Comparison of ENCODE assay signal across 13 cellular contexts in the genomic region with DNA sequence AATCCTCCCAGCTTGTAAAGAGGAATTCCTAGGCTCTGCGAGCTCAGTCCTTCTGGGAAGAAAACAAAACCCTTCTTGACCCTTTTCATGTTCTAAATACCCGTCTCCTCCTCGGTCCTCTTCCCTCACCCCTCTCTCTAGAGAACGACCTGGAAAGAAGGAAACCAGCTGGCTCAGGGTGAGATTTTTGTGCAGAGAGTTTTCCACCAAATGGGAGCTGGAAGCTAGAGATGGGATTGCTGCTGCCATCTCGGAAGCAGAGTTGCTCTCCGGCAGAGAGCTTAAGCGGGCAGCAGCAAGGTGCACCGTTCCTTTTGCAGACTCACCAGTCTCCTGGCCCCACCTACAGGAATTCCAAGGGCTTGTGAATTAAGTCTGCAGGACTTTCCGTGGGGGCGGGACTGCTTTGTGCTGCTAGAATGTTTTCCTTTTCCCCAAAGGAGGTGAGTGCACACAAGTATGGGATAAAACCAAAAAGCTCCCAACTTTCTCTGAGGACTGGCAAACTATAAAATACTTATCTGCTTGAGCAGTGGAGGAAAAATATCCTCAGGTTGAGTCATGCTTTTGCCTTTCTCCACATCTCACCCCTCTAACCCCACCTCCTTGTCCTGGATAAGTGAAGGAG. TPM values are rescaled to one million over a fixed set of nuclear protein-coding genes. Genes with fewer than 3 reads are reported as not detected.
DNase-seq lines count a peak whose midpoint lies in the region; ATAC-seq and TF ChIP-seq lines count a peak whose summit lies in the region.
"Had no signal": no experiment of that assay in that cellular context is flagged by ENCODE, and none has a peak within 500 bp of the region (broad histone marks: within the 10 kb centered on the region; RNA-seq: fewer than 3 reads in every experiment).

No MANE protein-coding gene starts in this region.

- H3K27me3 ChIP-seq in foreskin keratinocyte: no peaks in the 10 kb centered on the region

- peaks cover 40% of the 10 kb centered on the region for H3K4me1 ChIP-seq in foreskin keratinocyte

- no peaks in the 10 kb centered on the region for H3K36me3 Mint-ChIP-seq in mesothelial cell of epicardium
- H3K36me3 Mint-ChIP-seq: activated naive CD8-positive, alpha-beta T cell treated with anti-CD3 and anti-CD28 coated beads, Interleukin-2, amount 10 ng/mL, durations not matched to agents 7 days and 5 days had no signal

- H3K27me3 Mint-ChIP-seq in mesothelial cell of epicardium (ENCODE audit: low read depth): no peaks in the 10 kb centered on the region
- H3K27me3 Mint-ChIP-seq: activated naive CD8-positive, alpha-beta T cell treated with anti-CD3 and anti-CD28 coated beads, Interleukin-2, amount 10 ng/mL, durations not matched to agents 7 days and 5 days; stimulated activated naive CD8-positive, alpha-beta T cell treated with anti-CD3 and anti-CD28 coated beads, Interleukin-15, Interleukin-2, amounts not matched to agents 100 ng/mL and 50 ng/mL, for 24 hours had no signal

- ATAC-seq in Right ventricle myocardium inferior (peak; percentile 48), foreskin keratinocyte (peak; percentile 77)

- H3K9me3 Mint-ChIP-seq in mesothelial cell of epicardium: no peaks in the 10 kb centered on the region
- H3K9me3 Mint-ChIP-seq: activated naive CD8-positive, alpha-beta T cell treated with anti-CD3 and anti-CD28 coated beads, Interleukin-2, amount 10 ng/mL, durations not matched to agents 7 days and 5 days; stimulated activated naive CD8-positive, alpha-beta T cell treated with anti-CD3 and anti-CD28 coated beads, Interleukin-15, Interleukin-2, amounts not matched to agents 100 ng/mL and 50 ng/mL, for 24 hours had no signal

- peak overlapping the region; percentile 58 for H3K27ac Mint-ChIP-seq in mesothelial cell of epicardium
- H3K27ac Mint-ChIP-seq: stimulated activated naive CD8-positive, alpha-beta T cell treated with anti-CD3 and anti-CD28 coated beads, Interleukin-15, Interleukin-2, amounts not matched to agents 100 ng/mL and 50 ng/mL, for 24 hours had no signal

- H3K27ac ChIP-seq in foreskin keratinocyte: peak overlapping the region; percentile 64
- H3K27ac ChIP-seq: PC-9 had no signal

- no peak for DNase-seq in Right ventricle myocardium inferior (ENCODE audit: missing footprints)
- no peak for DNase-seq in cardiac septum (ENCODE audit: low spot score)
- DNase-seq in foreskin keratinocyte: peak in 1 of 2 donors; percentile 89
- DNase-seq in mesothelial cell of epicardium (ENCODE audit: low spot score in 2 of 2, unreplicated experiment in 2 of 2): peak; percentile 21 to 54
- no peak for DNase-seq in GM13977 (ENCODE audit: low spot score)
- no peak for DNase-seq in stimulated activated CD4-positive, alpha-beta T cell treated with anti-CD3 and anti-CD28 coated beads, Interleukin-1b, Interleukin-23, amount 100 ng/mL, for 48 hours
- DNase-seq in globus pallidus (ENCODE audit: low spot score): no peak
- no peak for DNase-seq in DMS53 treated with DMSO at 0.1 percent for 48 hours (lab: John Stamatoyannopoulos, UW; ENCODE audit: unreplicated experiment)
- DNase-seq: activated CD4-positive, alpha-beta T cell treated with anti-CD3 and anti-CD28 coated beads for 1 hour; activated naive CD8-positive, alpha-beta T cell treated with anti-CD3 and anti-CD28 coated beads, Interleukin-2, amount 10 ng/mL, durations not matched to agents 7 days and 5 days; NCI-H1436 had no signal

- intact Hi-C loops in Right ventricle myocardium inferior (cut with DNase I) (loop anchor here (2.0 to 5.0 kb wide), 3 partner anchors 29 to 96 kb away; a partner anchor contains a TSS), cardiac septum (cut with DNase I) (loop anchor here (5.0 kb wide), 1 partner anchor 64 kb away; no protein-coding TSS in a partner anchor)

- peaks cover 33% of the 10 kb centered on the region for H3K4me1 Mint-ChIP-seq in mesothelial cell of epicardium

- no peak overlapping the region for H3K4me3 Mint-ChIP-seq in mesothelial cell of epicardium
- H3K4me3 Mint-ChIP-seq: activated naive CD8-positive, alpha-beta T cell treated with anti-CD3 and anti-CD28 coated beads, Interleukin-2, amount 10 ng/mL, durations not matched to agents 7 days and 5 days; stimulated activated naive CD8-positive, alpha-beta T cell treated with anti-CD3 and anti-CD28 coated beads, Interleukin-15, Interleukin-2, amounts not matched to agents 100 ng/mL and 50 ng/mL, for 24 hours had no signal

- in situ Hi-C loops in GM13977 (cut with MboI; ENCODE audit: low pct_unique_long_range_greater_than_20kb, low sequenced_read_pairs, unreplicated experiment): no loop called here

- TF ChIP-seq CTCF in foreskin keratinocyte (conservative IDR thresholded peaks at IDR 0.05): peak; percentile 82
- TF ChIP-seq CTCF in mesothelial cell of epicardium (IDR thresholded peaks at IDR 0.05; ENCODE audit: unreplicated experiment): no peak
- TF ChIP-seq CTCF in GM13977 (IDR thresholded peaks at IDR 0.05; ENCODE audit: extremely low read depth, insufficient read depth, missing control alignments): no peak

RNA-seq across cellular contexts. Expression of a gene that starts 29.1 kb away (rescaled TPM):
- 22.8 TPM for total RNA-seq in Right ventricle myocardium inferior
- 9.7 TPM for total RNA-seq in cardiac septum
- total RNA-seq in foreskin keratinocyte: 70.3 and 80.8 TPM in 2 replicates
- 34.5 and 35.5 TPM in 2 replicates for polyA plus RNA-seq in foreskin keratinocyte
- 3.4 to 3.8 TPM (median 3.7 TPM) in 3 replicates for total RNA-seq in mesothelial cell of epicardium

Comparison
In these comparisons a context has a peak if more than half of its experiments do, and no peak if none do; other contexts are left out.
1. DNase-seq: peak in mesothelial cell of epicardium (2 of 2); none in Right ventricle myocardium inferior (single experiment), cardiac septum (single experiment), GM13977 (single experiment), stimulated activated CD4-positive, alpha-beta T cell treated with anti-CD3 and anti-CD28 coated beads, Interleukin-1b, Interleukin-23, amount 100 ng/mL, for 48 hours (single experiment), globus pallidus (single experiment) and DMS53 treated with DMSO at 0.1 percent for 48 hours (single experiment).